20 cellular contexts compared by ENCODE assay signal in the genomic region with DNA sequence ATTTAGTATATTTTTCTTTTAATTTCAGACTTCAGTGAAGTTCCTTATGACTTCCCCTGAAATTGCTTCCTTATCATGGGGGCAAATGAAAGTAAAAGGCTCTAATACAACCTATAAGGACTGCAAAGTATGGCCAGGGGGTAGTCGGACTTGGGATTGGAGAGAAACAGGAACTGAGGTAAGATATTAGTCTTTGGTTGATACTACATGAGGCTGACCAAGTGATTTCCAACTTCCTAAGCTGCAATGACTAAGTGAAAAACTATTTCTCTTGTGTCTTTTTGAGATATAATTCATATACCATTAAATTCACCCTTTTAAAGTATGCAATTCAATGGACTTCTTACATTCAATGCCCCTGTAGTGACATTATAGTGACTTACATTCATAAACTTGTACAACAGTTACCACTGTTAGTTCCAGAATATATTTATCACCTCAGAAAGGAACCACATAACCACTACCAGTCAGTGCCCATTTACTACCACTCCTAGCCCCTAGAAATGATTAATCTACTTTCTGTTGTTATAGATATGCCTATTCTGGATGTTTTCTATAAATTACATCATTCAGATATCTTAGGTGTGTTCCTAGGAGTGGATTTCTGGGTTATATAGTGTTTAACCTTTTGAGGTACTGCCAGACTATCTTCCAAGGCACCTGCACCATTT. TPM values are rescaled to one million over a fixed set of nuclear protein-coding genes. Genes with fewer than 3 reads are reported as not detected.
A peak's percentile ranks its signal among the peaks of the same experiment; 100 is the strongest.
DNase-seq lines count a peak whose midpoint lies in the region; ATAC-seq, FAIRE-seq and TF ChIP-seq lines count a peak whose summit lies in the region.
"Had no signal": no experiment of that assay in that cellular context is flagged by ENCODE, and none has a peak within 500 bp of the region (broad histone marks: within the 10 kb centered on the region; RNA-seq: fewer than 3 reads in every experiment).

No MANE protein-coding gene starts in this region.

- DNase-seq in EH (ENCODE audit: low read depth) (peak; percentile 31), NCI-H226 (peak; percentile 67), K562 (ENCODE audit: extremely low read depth in 1 of 4, low spot score in 3 of 4) (no peak), globus pallidus (ENCODE audit: low spot score) (no peak)
- DNase-seq in activated T-helper 2 cell treated with anti-CD3 and anti-CD28 coated beads, Interferon-gamma antibody, Interleukin-2, Interleukin-4, amounts not matched to agents 10 μg/mL and 5 μg/mL and 100 μg/mL, durations not matched to agents 14 hours and 24 hours and 36 hours (ENCODE audit: low spot score), result no peak
- DNase-seq: amniotic stem cell; Calu3; cerebellar nuclear complex; endodermal cell; GDM1; NCI-H1092 treated with DMSO at 0.1 percent for 48 hours; NCI-H2107; NCI-H82; ovary; stimulated activated CD4-positive, alpha-beta T cell treated with anti-CD3 and anti-CD28 coated beads, Interleukin-4, amount 100 ng/mL, for 24 hours had no signal

- no TSS peak for BruUV-seq in K562 (replicated peaks; lab: Mats Ljungman, UMichigan)

- no peaks in the 10 kb centered on the region for H3K79me2 ChIP-seq in K562 (ENCODE audit: control insufficient read depth, insufficient read depth, low read length)

- H3K9me3 ChIP-seq in K562 (replicated peaks; ENCODE audit: control insufficient read depth, insufficient read depth, low read depth, low read length) (peaks cover 5% of the 10 kb centered on the region), neutrophil (no peaks in the 10 kb centered on the region)

- ATAC-seq in K562, result no peak
- no peak for ATAC-seq in GM18502 (IDR thresholded peaks at IDR 0.05; ENCODE audit: poor library complexity, unreplicated experiment)
- ATAC-seq in HG03469 (IDR thresholded peaks at IDR 0.05; ENCODE audit: unreplicated experiment), result no peak

- H3K36me3 ChIP-seq in K562 (ENCODE audit: control insufficient read depth, insufficient read depth, low read length) (no peaks in the 10 kb centered on the region), neutrophil (no peaks in the 10 kb centered on the region)
- H3K36me3 ChIP-seq: ovary had no signal

- H2AFZ ChIP-seq in K562 (ENCODE audit: low read depth, low read length), result no peak overlapping the region

- H3K4me1 ChIP-seq in K562 (replicated peaks in 1 of 2; ENCODE audit: control insufficient read depth in 2 of 2, insufficient read depth in 2 of 2, low read length in 2 of 2) (no peaks in the 10 kb centered on the region), neutrophil (ENCODE audit: control insufficient read depth in 1 of 2, insufficient read depth in 1 of 2, low read depth in 1 of 2, low read length in 1 of 2) (peaks cover 0 to 7% of the 10 kb centered on the region in 2 experiments)

- H3K27ac ChIP-seq in K562 (ENCODE audit: extremely low read depth, low read depth, low read length) (no peak overlapping the region), neutrophil (peak overlapping the region; percentile 56)
- H3K27ac ChIP-seq: ovary, RWPE1 had no signal

- H3K36me3 Mint-ChIP-seq in activated T-helper 2 cell treated with anti-CD3 and anti-CD28 coated beads, Interferon-gamma antibody, Interleukin-2, Interleukin-4, amounts not matched to agents 10 μg/mL and 5 μg/mL and 100 μg/mL, durations not matched to agents 14 hours and 24 hours and 36 hours (ENCODE audit: low read depth), result peaks cover 23% of the 10 kb centered on the region

- H3K4me3 ChIP-seq in K562, result no peak overlapping the region
- no peak overlapping the region for H3K4me3 ChIP-seq in neutrophil (ENCODE audit: low read depth in 1 of 2, low read length in 1 of 2)
- H3K4me3 ChIP-seq: ovary had no signal

- in situ Hi-C loops in K562 (cut with MboI), result no loop called here

- CTCF ChIA-PET in K562 (lab: Yijun Ruan, JAX; ENCODE audit: low intra/inter-chr PET ratio), result no interaction called here

- H3K9ac ChIP-seq in K562 (ENCODE audit: insufficient read depth in 1 of 2, low read depth in 2 of 2, low read length in 2 of 2), result no peak overlapping the region

- intact Hi-C loops in K562 (cut with micrococcal nuclease), result no loop called here
- intact Hi-C loops in activated T-helper 2 cell treated with anti-CD3 and anti-CD28 coated beads, Interferon-gamma antibody, Interleukin-2, Interleukin-4, amounts not matched to agents 10 μg/mL and 5 μg/mL and 100 μg/mL, durations not matched to agents 14 hours and 24 hours and 36 hours (cut with micrococcal nuclease), result no loop called here

- H3K27me3 Mint-ChIP-seq in activated T-helper 2 cell treated with anti-CD3 and anti-CD28 coated beads, Interferon-gamma antibody, Interleukin-2, Interleukin-4, amounts not matched to agents 10 μg/mL and 5 μg/mL and 100 μg/mL, durations not matched to agents 14 hours and 24 hours and 36 hours (ENCODE audit: low read depth), result no peaks in the 10 kb centered on the region

- H4K20me1 ChIP-seq in K562 (replicated peaks; ENCODE audit: control insufficient read depth, insufficient read depth, low read length), result no peaks in the 10 kb centered on the region

- no peak for TF ChIP-seq POLR2A in K562 (conservative IDR thresholded peaks at IDR 0.05)

- no peaks in the 10 kb centered on the region for H3K4me1 Mint-ChIP-seq in activated T-helper 2 cell treated with anti-CD3 and anti-CD28 coated beads, Interferon-gamma antibody, Interleukin-2, Interleukin-4, amounts not matched to agents 10 μg/mL and 5 μg/mL and 100 μg/mL, durations not matched to agents 14 hours and 24 hours and 36 hours (ENCODE audit: low read depth)
- H3K4me1 Mint-ChIP-seq: endodermal cell had no signal

- H3K4me2 ChIP-seq in K562 (ENCODE audit: insufficient read depth, low read length), result no peak overlapping the region

- H3K4me3 Mint-ChIP-seq in activated T-helper 2 cell treated with anti-CD3 and anti-CD28 coated beads, Interferon-gamma antibody, Interleukin-2, Interleukin-4, amounts not matched to agents 10 μg/mL and 5 μg/mL and 100 μg/mL, durations not matched to agents 14 hours and 24 hours and 36 hours (ENCODE audit: low read depth), result no peak overlapping the region
- H3K4me3 Mint-ChIP-seq: endodermal cell had no signal

- H3K9me3 Mint-ChIP-seq in activated T-helper 2 cell treated with anti-CD3 and anti-CD28 coated beads, Interferon-gamma antibody, Interleukin-2, Interleukin-4, amounts not matched to agents 10 μg/mL and 5 μg/mL and 100 μg/mL, durations not matched to agents 14 hours and 24 hours and 36 hours, result peaks cover 12% of the 10 kb centered on the region

- no peaks in the 10 kb centered on the region for H3K27me3 ChIP-seq in K562 (ENCODE audit: control insufficient read depth in 2 of 2, insufficient read depth in 2 of 2, low read length in 2 of 2)
- H3K27me3 ChIP-seq in neutrophil, result no peaks in the 10 kb centered on the region
- H3K27me3 ChIP-seq: ovary had no signal

- H3K9me1 ChIP-seq in K562 (ENCODE audit: control insufficient read depth, insufficient read depth, low read length), result no peaks in the 10 kb centered on the region

- WGBS in K562 (ENCODE audit: insufficient coverage, low coverage, missing lambda C conversion rate), result 10% methylated on average over 1 of the region's 1 CpG

- POLR2A ChIA-PET in K562 (lab: Yijun Ruan, JAX), result no interaction called here

- TF ChIP-seq CTCF in K562 (IDR thresholded peaks at IDR 0.05 in 2 of 3, conservative IDR thresholded peaks at IDR 0.05 in 1 of 3; ENCODE audit: insufficient read depth in 2 of 3, low read depth in 1 of 3, low read length in 3 of 3) (no peak), neutrophil (IDR thresholded peaks at IDR 0.05) (no peak)

- no peak for TF ChIP-seq EP300 in K562 (IDR thresholded peaks at IDR 0.05; ENCODE audit: low read length)

- H3K27ac Mint-ChIP-seq in activated T-helper 2 cell treated with anti-CD3 and anti-CD28 coated beads, Interferon-gamma antibody, Interleukin-2, Interleukin-4, amounts not matched to agents 10 μg/mL and 5 μg/mL and 100 μg/mL, durations not matched to agents 14 hours and 24 hours and 36 hours, result no peak overlapping the region
- H3K27ac Mint-ChIP-seq: endodermal cell had no signal

- no peak for TF ChIP-seq RAD21 in K562 (CRISPR knock-in tag; conservative IDR thresholded peaks at IDR 0.05 in 1 of 2, IDR thresholded peaks at IDR 0.05 in 1 of 2)

- no peak for FAIRE-seq in K562 (lab: Jason Lieb, UNC)
- FAIRE-seq: GM12892 had no signal

RNA-seq across cellular contexts. Expression of gene AAMDC, which starts 21.6 kb away (rescaled TPM):
- 5.2 TPM in 2 replicates for total RNA-seq in K562 (2011; cell fraction: chromatin; rRNA removed; ENCODE audit: low replicate concordance)
- 2.2 and 4.8 TPM in 2 replicates for total RNA-seq in K562 (2011; cell fraction: nucleolus; rRNA removed)
- 4.5 and 6.7 TPM in 2 replicates for total RNA-seq in K562 (2011; cell fraction: nucleoplasm; rRNA removed)
- total RNA-seq in K562 (2014; rRNA removed), result 12.4 and 13.7 TPM in 2 replicates
- 16.7 and 18.4 TPM in 2 replicates for total RNA-seq in K562 (2014; rRNA removed; fragmentation: Illumina TruSeq; extraction: Trizol)
- 13.8 and 14.5 TPM in 2 replicates for total RNA-seq in K562 (2015; rRNA removed; fragmentation: Illumina TruSeq; extraction: Trizol)
- total RNA-seq in K562 (2021), result 10.4 and 10.6 TPM in 2 replicates
- polyA plus RNA-seq in K562 (2011; rRNA removed), result 14.3 and 15.6 TPM in 2 replicates
- polyA plus RNA-seq in K562 (2011; cell fraction: cytosol; rRNA removed), result 3.4 and 12.8 TPM in 2 replicates
- 4.1 and 5.8 TPM in 2 replicates for polyA plus RNA-seq in K562 (2011; cell fraction: nucleus; rRNA removed)
- polyA plus RNA-seq in K562 (2012), result 28.7 and 40.3 TPM in 2 replicates
- 10.8 and 13.9 TPM in 2 replicates for polyA plus RNA-seq in K562 (2014; fragmentation: Illumina TruSeq; extraction: Trizol)
- polyA plus RNA-seq in K562 (2014; fragmentation: Nextera tagmentation; extraction: Ambion mirVana), result 10 to 100 TPM; 37.5 to 40.6 TPM
- polyA plus RNA-seq in K562 (2014; rRNA removed), result 11.9 and 17.0 TPM in 2 replicates
- 9.5 and 11.2 TPM in 2 replicates for polyA minus RNA-seq in K562 (2011; rRNA and poly(A)+ RNA removed)
- 2.7 and 5.7 TPM in 2 replicates for polyA minus RNA-seq in K562 (2011; cell fraction: cytosol; rRNA and poly(A)+ RNA removed)
- 2.8 and 4.7 TPM in 2 replicates for polyA minus RNA-seq in K562 (2011; cell fraction: nucleus; rRNA and poly(A)+ RNA removed)
- total RNA-seq in activated T-helper 2 cell treated with anti-CD3 and anti-CD28 coated beads, Interferon-gamma antibody, Interleukin-2, Interleukin-4, amounts not matched to agents 10 μg/mL and 5 μg/mL and 100 μg/mL, durations not matched to agents 14 hours and 24 hours and 36 hours, result 3.0 and 3.6 TPM in 2 replicates

RNA-seq across cellular contexts. Expression of gene RSF1, which starts 22.1 kb away (rescaled TPM):
- 47.1 and 111 TPM in 2 replicates for total RNA-seq in K562 (2011; cell fraction: chromatin; rRNA removed; ENCODE audit: low replicate concordance)
- 16.2 and 22.8 TPM in 2 replicates for total RNA-seq in K562 (2011; cell fraction: nucleolus; rRNA removed)
- total RNA-seq in K562 (2011; cell fraction: nucleoplasm; rRNA removed), result 55.4 and 88.9 TPM in 2 replicates
- total RNA-seq in K562 (2014; rRNA removed) (34.7 and 45.5 TPM in 2 replicates), K562 (2014; rRNA removed; fragmentation: Illumina TruSeq; extraction: Trizol) (43.0 and 52.8 TPM in 2 replicates), K562 (2015; rRNA removed; fragmentation: Illumina TruSeq; extraction: Trizol) (34.5 and 42.8 TPM in 2 replicates), K562 (2021) (37.3 and 53.1 TPM in 2 replicates)
- polyA plus RNA-seq in K562 (2011; rRNA removed) (25.2 and 26.3 TPM in 2 replicates), K562 (2014; fragmentation: Illumina TruSeq; extraction: Trizol) (59.2 and 63.6 TPM in 2 replicates), K562 (2014; fragmentation: Nextera tagmentation; extraction: Ambion mirVana) (10 to 100 TPM in 1 of 2 experiments, 1 to 10 TPM in 1; 9.7 to 14.4 TPM), K562 (2014; rRNA removed) (24.1 and 33.0 TPM in 2 replicates)
- polyA plus RNA-seq in K562 (2011; cell fraction: cytosol; rRNA removed), result 7.2 and 13.6 TPM in 2 replicates
- polyA plus RNA-seq in K562 (2011; cell fraction: nucleus; rRNA removed), result 26.3 and 32.7 TPM in 2 replicates
- polyA plus RNA-seq in K562 (2012), result 24.0 and 42.9 TPM in 2 replicates
- polyA minus RNA-seq in K562 (2011; rRNA and poly(A)+ RNA removed), result 67.6 and 88.5 TPM in 2 replicates
- 26.3 and 33.4 TPM in 2 replicates for polyA minus RNA-seq in K562 (2011; cell fraction: cytosol; rRNA and poly(A)+ RNA removed)
- 16.0 and 39.0 TPM in 2 replicates for polyA minus RNA-seq in K562 (2011; cell fraction: nucleus; rRNA and poly(A)+ RNA removed)
- total RNA-seq in activated T-helper 2 cell treated with anti-CD3 and anti-CD28 coated beads, Interferon-gamma antibody, Interleukin-2, Interleukin-4, amounts not matched to agents 10 μg/mL and 5 μg/mL and 100 μg/mL, durations not matched to agents 14 hours and 24 hours and 36 hours, result 43.3 and 45.5 TPM in 2 replicates

Comparison
In these comparisons a context has a peak if more than half of its experiments do, and no peak if none do; other contexts are left out.
1. DNase-seq: peak in EH (single experiment) and NCI-H226 (single experiment); none in K562 (0 of 4), globus pallidus (single experiment) and activated T-helper 2 cell treated with anti-CD3 and anti-CD28 coated beads, Interferon-gamma antibody, Interleukin-2, Interleukin-4, amounts not matched to agents 10 μg/mL and 5 μg/mL and 100 μg/mL, durations not matched to agents 14 hours and 24 hours and 36 hours (single experiment).